ENCODE assay signal across 12 cellular contexts in the genomic region with DNA sequence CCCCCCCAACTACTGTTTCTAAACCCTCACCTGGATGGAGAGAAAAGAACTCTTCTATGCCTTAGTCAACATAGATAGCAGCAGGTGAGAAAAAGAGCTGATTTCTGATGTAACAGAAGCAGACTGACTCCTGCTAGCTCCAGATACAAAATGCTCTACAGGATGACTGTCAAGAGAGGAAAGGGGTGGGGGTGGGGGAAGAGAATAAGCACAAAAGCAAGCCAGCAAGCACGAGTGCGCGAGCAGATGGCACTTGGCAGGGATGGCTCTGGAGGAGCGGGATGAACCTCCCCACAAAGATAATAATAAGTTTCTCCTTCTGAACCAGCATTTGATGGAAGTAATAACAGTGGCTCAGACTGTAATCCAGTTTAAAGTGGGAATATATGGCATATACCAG. TPM values are rescaled to one million over a fixed set of nuclear protein-coding genes. Genes with fewer than 3 reads are reported as not detected.
DNase-seq lines count a peak whose midpoint lies in the region; ATAC-seq, FAIRE-seq and TF ChIP-seq lines count a peak whose summit lies in the region.
"Had no signal": no experiment of that assay in that cellular context is flagged by ENCODE, and none has a peak within 500 bp of the region (broad histone marks: within the 10 kb centered on the region; RNA-seq: fewer than 3 reads in every experiment).

No MANE protein-coding gene starts in this region.

- in situ Hi-C loops in HepG2 (cut with HindIII; ENCODE audit: extremely low pct_ligation_motif_present, low pct_unique_long_range_greater_than_20kb) = loop anchor here (5.0 to 25.0 kb wide), 3 partner anchors 74 to 364 kb away; partner anchors contain the start of genes HMGA1, PACSIN1 and SMIM29

- TF ChIP-seq POLR2A in HepG2 (IDR thresholded peaks at IDR 0.05; ENCODE audit: insufficient read depth in 1 of 2, low read depth in 2 of 2, low read length in 2 of 2) (no peak), right lobe of liver (IDR thresholded peaks at IDR 0.05) (no peak)

- POLR2A ChIA-PET in HepG2 (lab: Yijun Ruan, JAX) = interaction anchor here (0.9 to 1.8 kb wide), 4 partner anchors 143 to 378 kb away, joined by 3 to 8 read pairs (median 6); partner anchors contain the start of genes BLTP3A and RPS10

- intact Hi-C loops in HepG2 (cut with micrococcal nuclease; ENCODE audit: unreplicated experiment) (no loop called here), right lobe of liver (cut with DNase I) (loop anchor here in 1 of 2 donors (5.0 kb wide), 1 partner anchor 69 kb away; no protein-coding TSS in a partner anchor), left cardiac atrium (cut with DNase I) (loop anchor here in 1 of 2 donors (10.0 kb wide), 1 partner anchor 407 kb away; no protein-coding TSS in a partner anchor)

- H3K9me3 ChIP-seq in HepG2 (ENCODE audit: low read length) = no peaks in the 10 kb centered on the region
- no peaks in the 10 kb centered on the region for H3K9me3 ChIP-seq in right lobe of liver

- H3K36me3 ChIP-seq in HepG2 (replicated peaks in 1 of 2; ENCODE audit: control insufficient read depth in 1 of 2, insufficient read depth in 2 of 2, low read length in 2 of 2) (peaks cover 18 to 35% of the 10 kb centered on the region in 2 experiments), right lobe of liver (peaks cover 0 to 16% (median 3%) of the 10 kb centered on the region in 4 donors)

- no peaks in the 10 kb centered on the region for H3K27me3 Mint-ChIP-seq in activated naive CD8-positive, alpha-beta T cell treated with anti-CD3 and anti-CD28 coated beads for 36 hours
- H3K27me3 Mint-ChIP-seq: activated CD8-positive, alpha-beta memory T cell treated with anti-CD3 and anti-CD28 coated beads, Interleukin-2, amount 10 ng/mL, durations not matched to agents 7 days and 5 days had no signal

- H3K4me1 ChIP-seq in HepG2 (ENCODE audit: insufficient read depth, low read length) (peaks cover 54% of the 10 kb centered on the region), right lobe of liver (peaks cover 0 to 44% (median 22%) of the 10 kb centered on the region in 4 donors)

- peaks cover 45% of the 10 kb centered on the region for H4K20me1 ChIP-seq in HepG2 (ENCODE audit: insufficient read depth, low read length)

- no peak overlapping the region for H3K9ac ChIP-seq in HepG2 (ENCODE audit: insufficient read depth, low read depth, low read length)

- TF ChIP-seq CTCF in HepG2 (CRISPR knock-in tag; IDR thresholded peaks at IDR 0.05) = no peak
- no peak for TF ChIP-seq CTCF in right lobe of liver (IDR thresholded peaks at IDR 0.05)

- no peak overlapping the region for H2AFZ ChIP-seq in HepG2 (ENCODE audit: low read length)

- peaks cover 9% of the 10 kb centered on the region for H3K4me1 Mint-ChIP-seq in activated naive CD8-positive, alpha-beta T cell treated with anti-CD3 and anti-CD28 coated beads for 36 hours

- BruUV-seq in HepG2 (replicated peaks; lab: Mats Ljungman, UMichigan) = no TSS peak

- H3K4me2 ChIP-seq in HepG2 (ENCODE audit: low read depth, low read length) = no peak overlapping the region

- TF ChIP-seq EP300 in HepG2 (IDR thresholded peaks at IDR 0.05; ENCODE audit: low read depth in 2 of 2, low read length in 2 of 2) = no peak
- TF ChIP-seq EP300 in HepG2 (CRISPR knock-in tag; IDR thresholded peaks at IDR 0.05; ENCODE audit: borderline replicate concordance) = no peak

- peaks cover 3% of the 10 kb centered on the region for H3K36me3 Mint-ChIP-seq in activated naive CD8-positive, alpha-beta T cell treated with anti-CD3 and anti-CD28 coated beads for 36 hours

- no peak overlapping the region for H3K4me3 Mint-ChIP-seq in activated naive CD8-positive, alpha-beta T cell treated with anti-CD3 and anti-CD28 coated beads for 36 hours
- H3K4me3 Mint-ChIP-seq: activated CD8-positive, alpha-beta memory T cell treated with anti-CD3 and anti-CD28 coated beads, Interleukin-2, amount 10 ng/mL, durations not matched to agents 7 days and 5 days; T-helper 2 cell treated with Interferon-gamma antibody and Interleukin-4, amounts not matched to agents 5 μg/mL and 100 μg/mL, for 36 hours had no signal

- 95% methylated on average over 4 of the region's 4 CpGs for WGBS in HepG2 (ENCODE audit: low lambda C conversion rate)
- 53% methylated on average over 2 of the region's 4 CpGs for WGBS in right lobe of liver (ENCODE audit: insufficient coverage, low coverage, low lambda C conversion rate, missing lambda C conversion rate)

- FAIRE-seq in HepG2 (lab: Jason Lieb, UNC) = no peak

- DNase-seq in HepG2 (ENCODE audit: low spot score) (no peak), right lobe of liver (no peak), NCI-H82 treated with DMSO at 0.1 percent for 48 hours (lab: John Stamatoyannopoulos, UW; ENCODE audit: unreplicated experiment) (peak; percentile 48), left cardiac atrium (no peak)
- DNase-seq in activated naive CD8-positive, alpha-beta T cell treated with anti-CD3 and anti-CD28 coated beads for 36 hours = no peak
- DNase-seq: activated CD8-positive, alpha-beta memory T cell treated with anti-CD3 and anti-CD28 coated beads, Interleukin-2, amount 10 ng/mL, durations not matched to agents 7 days and 5 days; amniotic stem cell; Karpas-422 had no signal

- no peaks in the 10 kb centered on the region for H3K9me3 Mint-ChIP-seq in activated naive CD8-positive, alpha-beta T cell treated with anti-CD3 and anti-CD28 coated beads for 36 hours
- H3K9me3 Mint-ChIP-seq: T-helper 2 cell treated with Interferon-gamma antibody and Interleukin-4, amounts not matched to agents 5 μg/mL and 100 μg/mL, for 36 hours had no signal

- H3K27ac ChIP-seq in HepG2 (ENCODE audit: extremely low read length, insufficient read depth, low read length) = no peak overlapping the region
- no peak overlapping the region for H3K27ac ChIP-seq in right lobe of liver

- no peak for ATAC-seq in HepG2
- no peak for ATAC-seq in right lobe of liver
- peak; percentile 56 to 61 for ATAC-seq in left cardiac atrium
- ATAC-seq in HG03460 (IDR thresholded peaks at IDR 0.05; ENCODE audit: unreplicated experiment) = no peak
- ATAC-seq in HG03039 (IDR thresholded peaks at IDR 0.05; ENCODE audit: unreplicated experiment) = no peak
- ATAC-seq in GM21717 (IDR thresholded peaks at IDR 0.05; ENCODE audit: unreplicated experiment) = no peak
- ATAC-seq: activated CD8-positive, alpha-beta memory T cell treated with anti-CD3 and anti-CD28 coated beads, Interleukin-2, amount 10 ng/mL, durations not matched to agents 7 days and 5 days had no signal

- TF ChIP-seq RAD21 in HepG2 (CRISPR knock-in tag; IDR thresholded peaks at IDR 0.05) = no peak

- no peak overlapping the region for H3K4me3 ChIP-seq in HepG2 (replicated peaks in 1 of 3; ENCODE audit: insufficient read depth in 1 of 3, low read depth in 2 of 3, low read length in 3 of 3)
- H3K4me3 ChIP-seq in right lobe of liver = no peak overlapping the region

- CTCF ChIA-PET in HepG2 (lab: Yijun Ruan, JAX; ENCODE audit: low intra/inter-chr PET ratio, low total read pairs) = no interaction called here

- H3K27ac Mint-ChIP-seq in activated naive CD8-positive, alpha-beta T cell treated with anti-CD3 and anti-CD28 coated beads for 36 hours = no peak overlapping the region
- H3K27ac Mint-ChIP-seq: activated CD8-positive, alpha-beta memory T cell treated with anti-CD3 and anti-CD28 coated beads, Interleukin-2, amount 10 ng/mL, durations not matched to agents 7 days and 5 days; T-helper 2 cell treated with Interferon-gamma antibody and Interleukin-4, amounts not matched to agents 5 μg/mL and 100 μg/mL, for 36 hours had no signal

- H3K27me3 ChIP-seq in HepG2 (ENCODE audit: control insufficient read depth in 1 of 2, insufficient read depth in 2 of 2, low read length in 2 of 2) (no peaks in the 10 kb centered on the region), right lobe of liver (no peaks in the 10 kb centered on the region)

- H3K79me2 ChIP-seq in HepG2 (ENCODE audit: insufficient read depth, low read length) = peaks cover 23% of the 10 kb centered on the region

RNA-seq across cellular contexts. Expression of gene SPDEF, which starts 45.6 kb away (rescaled TPM):
- total RNA-seq in HepG2 (2016; rRNA removed; fragmentation: Illumina TruSeq; extraction: Trizol) = not detected in 2 replicates
- not detected in 2 replicates for total RNA-seq in HepG2 (2016; cell fraction: cytosol; rRNA removed; fragmentation: Illumina TruSeq; extraction: Trizol; ENCODE audit: low read depth)
- not detected in 2 replicates for total RNA-seq in HepG2 (2016; cell fraction: insoluble cytoplasmic fraction; rRNA removed; fragmentation: Illumina TruSeq; extraction: Trizol)
- not detected in 2 replicates for total RNA-seq in HepG2 (2016; cell fraction: membrane; rRNA removed; fragmentation: Illumina TruSeq; extraction: Trizol)
- not detected in 2 replicates for total RNA-seq in HepG2 (2016; cell fraction: nucleus; rRNA removed; fragmentation: Illumina TruSeq; extraction: Trizol)
- 0.03 TPM in 1 of 2 replicates, not detected in the other for polyA plus RNA-seq in HepG2 (2011; rRNA removed)
- polyA plus RNA-seq in HepG2 (2011; cell fraction: cytosol; rRNA removed) = not detected in 2 replicates
- 0.07 and 0.08 TPM in 2 replicates for polyA plus RNA-seq in HepG2 (2011; cell fraction: nucleus; rRNA removed)
- not detected in 2 replicates for polyA plus RNA-seq in HepG2 (2012)
- polyA plus RNA-seq in HepG2 (2016; cell fraction: cytosol; fragmentation: Illumina TruSeq; extraction: Trizol; ENCODE audit: low read depth) = not detected in 2 replicates
- not detected in 2 replicates for polyA plus RNA-seq in HepG2 (2016; cell fraction: insoluble cytoplasmic fraction; fragmentation: Illumina TruSeq; extraction: Trizol; ENCODE audit: low read depth)
- polyA plus RNA-seq in HepG2 (2016; cell fraction: membrane; fragmentation: Illumina TruSeq; extraction: Trizol; ENCODE audit: low read depth) = not detected in 2 replicates
- polyA plus RNA-seq in HepG2 (2016; cell fraction: nucleus; fragmentation: Illumina TruSeq; extraction: Trizol; ENCODE audit: insufficient read depth, low read depth) = not detected in 2 replicates
- polyA minus RNA-seq in HepG2 (2011; rRNA and poly(A)+ RNA removed; ENCODE audit: low replicate concordance) = not detected in 2 replicates
- not detected in 2 replicates for polyA minus RNA-seq in HepG2 (2011; cell fraction: cytosol; rRNA and poly(A)+ RNA removed)
- polyA minus RNA-seq in HepG2 (2011; cell fraction: nucleus; rRNA and poly(A)+ RNA removed) = not detected in 2 replicates
- not detected for total RNA-seq in right lobe of liver
- under 1 TPM in 1 of 2 donors, not detected in 1; 0.16 TPM for total RNA-seq in left cardiac atrium
- not detected for total RNA-seq in activated naive CD8-positive, alpha-beta T cell treated with anti-CD3 and anti-CD28 coated beads for 36 hours

Comparison
In these comparisons a context has a peak if more than half of its experiments do, and no peak if none do; other contexts are left out.
1. ATAC-seq: peak in left cardiac atrium (2 of 2); none in HepG2 (single experiment), right lobe of liver (0 of 4), HG03460 (single experiment), HG03039 (single experiment) and GM21717 (single experiment).